In genomic region chr7:158722574-158723237, GRCh38 we compare ENCODE assay signal across 20 cellular contexts.
"Had no signal": no experiment of that assay in that cellular context is flagged by ENCODE, and none has a peak within 500 bp of the region (broad histone marks: within the 10 kb centered on the region; RNA-seq: fewer than 3 reads in every experiment).

No MANE protein-coding gene starts in this region.

- H3K9me3 ChIP-seq: esophagus muscularis mucosa, gastroesophageal sphincter, ovary, stomach, suprapubic skin, tibial nerve had no signal

- H3K4me1 Mint-ChIP-seq: activated CD4-positive, alpha-beta T cell treated with anti-CD3 and anti-CD28 coated beads, Interleukin-2, amount 10 ng/mL, durations not matched to agents 7 days and 5 days; activated T-helper 17 cell treated with anti-CD3 and anti-CD28 coated beads, Interleukin-2, amount 50 U/mL, for 72 hours; natural killer cell had no signal

- FAIRE-seq: astrocyte had no signal

- H3K36me3 Mint-ChIP-seq: activated naive CD4-positive, alpha-beta T cell treated with anti-CD3 and anti-CD28 coated beads, Interleukin-2, amount 50 U/mL, for 72 hours; natural killer cell had no signal

- DNase-seq: activated CD4-positive, alpha-beta T cell treated with anti-CD3 and anti-CD28 coated beads, Interleukin-2, amount 10 ng/mL, durations not matched to agents 7 days and 5 days; central memory CD4-positive, alpha-beta T cell; dorsolateral prefrontal cortex; effector memory CD8-positive, alpha-beta T cell; hypothalamus; left ventricle myocardium superior; midbrain; natural killer cell; ovary; right cardiac atrium; stimulated activated CD4-positive, alpha-beta T cell treated with anti-CD3 and anti-CD28 coated beads, Interleukin-1b, Interleukin-23, amount 100 ng/mL, for 48 hours; stomach had no signal

- H3K4me1 ChIP-seq: esophagus muscularis mucosa, gastroesophageal sphincter, stomach, suprapubic skin, tibial nerve had no signal

- H3K4me3 ChIP-seq: dorsolateral prefrontal cortex, esophagus muscularis mucosa, gastroesophageal sphincter, ovary, skin epidermis, stomach, suprapubic skin, tibial nerve had no signal

- ATAC-seq: activated T-helper 17 cell treated with anti-CD3 and anti-CD28 coated beads, Interleukin-2, amount 50 U/mL, for 72 hours; effector memory CD8-positive, alpha-beta T cell; gastroesophageal sphincter; left ventricle myocardium superior; natural killer cell; right cardiac atrium had no signal

- H3K27ac Mint-ChIP-seq: activated CD4-positive, alpha-beta T cell treated with anti-CD3 and anti-CD28 coated beads, Interleukin-2, amount 10 ng/mL, durations not matched to agents 7 days and 5 days; activated T-helper 17 cell treated with anti-CD3 and anti-CD28 coated beads, Interleukin-2, amount 50 U/mL, for 72 hours; effector memory CD8-positive, alpha-beta T cell; natural killer cell had no signal

- H3K27ac ChIP-seq: dorsolateral prefrontal cortex, esophagus muscularis mucosa, gastroesophageal sphincter, ovary, skin epidermis, stomach, suprapubic skin, tibial nerve had no signal

- H3K36me3 ChIP-seq: esophagus muscularis mucosa, gastroesophageal sphincter, ovary, stomach, suprapubic skin, tibial nerve had no signal

- H3K9me3 Mint-ChIP-seq: activated CD4-positive, alpha-beta T cell treated with anti-CD3 and anti-CD28 coated beads, Interleukin-2, amount 10 ng/mL, durations not matched to agents 7 days and 5 days; activated T-helper 17 cell treated with anti-CD3 and anti-CD28 coated beads, Interleukin-2, amount 50 U/mL, for 72 hours; natural killer cell had no signal

- H3K4me3 Mint-ChIP-seq: activated CD4-positive, alpha-beta T cell treated with anti-CD3 and anti-CD28 coated beads, Interleukin-2, amount 10 ng/mL, durations not matched to agents 7 days and 5 days; activated T-helper 17 cell treated with anti-CD3 and anti-CD28 coated beads, Interleukin-2, amount 50 U/mL, for 72 hours; effector memory CD8-positive, alpha-beta T cell; natural killer cell had no signal

- H3K27me3 ChIP-seq: dorsolateral prefrontal cortex, esophagus muscularis mucosa, gastroesophageal sphincter, ovary, stomach, suprapubic skin, tibial nerve had no signal
